8 cellular contexts compared by ENCODE assay signal in genomic region chr10:110865184-110865803, GRCh38. TPM values are rescaled to one million over a fixed set of nuclear protein-coding genes. Genes with fewer than 3 reads are reported as not detected.
A peak's percentile ranks its signal among the peaks of the same experiment; 100 is the strongest.
DNase-seq lines count a peak whose midpoint lies in the region; ATAC-seq and TF ChIP-seq lines count a peak whose summit lies in the region.

No MANE protein-coding gene starts in this region.

- no peak for TF ChIP-seq EP300 in gastroesophageal sphincter (IDR thresholded peaks at IDR 0.05)

- DNase-seq in HAP-1 (ENCODE audit: low spot score in 2 of 2) = peak; percentile 66 to 77
- DNase-seq in T-cell = no peak
- no peak for DNase-seq in effector CD4-positive, alpha-beta T cell
- no peak for DNase-seq in NCI-H774 (lab: John Stamatoyannopoulos, UW)

- peak overlapping the region; percentile 63 to 84 (median 79) for H3K4me3 Mint-ChIP-seq in T-cell

- in situ Hi-C loops in HAP-1 (cut with MboI; ENCODE audit: low sequenced_read_pairs) = no loop called here

- H3K27me3 ChIP-seq in HAP-1 (ENCODE audit: low read depth) (no peaks in the 10 kb centered on the region; the same call in 1 of the 2 replicates), gastroesophageal sphincter (no peaks in the 10 kb centered on the region)

- no peak for TF ChIP-seq POLR2A in gastroesophageal sphincter (IDR thresholded peaks at IDR 0.05)

- POLR2A ChIA-PET in T-cell (lab: Charles Lee) = interaction anchor here (0.6 to 1.5 kb wide), 11 partner anchors 8 to 79 kb away, joined by 3 to 11 read pairs (median 3); no protein-coding TSS in a partner anchor

- ATAC-seq in T-cell (replicated peaks in 1 of 4) (no peak), gastroesophageal sphincter (peak; percentile 72), GM18517 (IDR thresholded peaks at IDR 0.05; ENCODE audit: unreplicated experiment) (no peak), GM21528 (IDR thresholded peaks at IDR 0.05; ENCODE audit: low FRiP score, unreplicated experiment) (no peak)

- H3K36me3 ChIP-seq in HAP-1 (replicated peaks) (no peaks in the 10 kb centered on the region), gastroesophageal sphincter (no peaks in the 10 kb centered on the region)

- peak overlapping the region; percentile 99 for H3K27ac Mint-ChIP-seq in T-cell

- peaks cover 0 to 4% (median 0%) of the 10 kb centered on the region in 3 donors for H3K9me3 Mint-ChIP-seq in T-cell

- TF ChIP-seq CTCF in gastroesophageal sphincter (IDR thresholded peaks at IDR 0.05) = no peak

- no peaks in the 10 kb centered on the region for H3K27me3 Mint-ChIP-seq in T-cell

- H3K27ac ChIP-seq in gastroesophageal sphincter (peak overlapping the region; percentile 30 to 72 (median 54)), skin epidermis (peak overlapping the region in 20 of 21 experiments; percentile 46 to 99 (median 84))

- 20 to 29% methylated on average over 5 to 6 of the region's 6 CpGs for WGBS in gastroesophageal sphincter (ENCODE audit: low coverage in 1 of 2), 2 donors

- H3K9me3 ChIP-seq in HAP-1 = no peaks in the 10 kb centered on the region
- no peaks in the 10 kb centered on the region for H3K9me3 ChIP-seq in gastroesophageal sphincter

- H3K36me3 Mint-ChIP-seq in T-cell = peaks cover 4% of the 10 kb centered on the region

- peaks cover 98 to 100% (median 99%) of the 10 kb centered on the region in 3 donors for H3K4me1 Mint-ChIP-seq in T-cell

- H3K4me3 ChIP-seq in HAP-1 (no peak overlapping the region), gastroesophageal sphincter (no peak overlapping the region), skin epidermis (no peak overlapping the region)

- peaks cover 10% of the 10 kb centered on the region for H3K4me1 ChIP-seq in HAP-1
- H3K4me1 ChIP-seq in gastroesophageal sphincter = peaks cover 0 to 34% (median 6%) of the 10 kb centered on the region in 3 donors

- CTCF ChIA-PET in T-cell (lab: Charles Lee) = interaction anchor here in 1 of 2 donors (0.6 to 1.6 kb wide), 5 partner anchors 8 to 64 kb away, joined by 3 to 9 read pairs (median 3); no protein-coding TSS in a partner anchor

RNA-seq across cellular contexts. Expression of gene PDCD4, which starts 6.4 kb away (rescaled TPM):
- total RNA-seq in T-cell = 100 to 1,000 TPM; 239 to 335 (median 309) TPM
- total RNA-seq in gastroesophageal sphincter = 10 to 100 TPM; 69.1 to 74.6 (median 72.2) TPM

RNA-seq across cellular contexts. Expression of gene BBIP1, which starts 53.7 kb away (rescaled TPM):
- 10 to 100 TPM; 28.6 to 36.6 (median 32.0) TPM for total RNA-seq in T-cell
- 10 to 100 TPM; 27.1 to 40.2 (median 28.7) TPM for total RNA-seq in gastroesophageal sphincter

RNA-seq across cellular contexts. Expression of gene SHOC2, which starts 54.1 kb away (rescaled TPM):
- 10 to 100 TPM; 53.3 to 65.1 (median 54.0) TPM for total RNA-seq in T-cell
- total RNA-seq in gastroesophageal sphincter = 10 to 100 TPM; 50.5 to 66.0 (median 58.4) TPM

Comparison
In these comparisons a context has a peak if more than half of its experiments do, and no peak if none do; other contexts are left out.
1. DNase-seq: peak in HAP-1 (2 of 2); none in T-cell (0 of 34), effector CD4-positive, alpha-beta T cell (single experiment) and NCI-H774 (single experiment).